Comparison of ENCODE assay signal across 11 cellular contexts in genomic region chr2:18455256-18455862, GRCh38.
DNase-seq lines count a peak whose midpoint lies in the region; ATAC-seq and TF ChIP-seq lines count a peak whose summit lies in the region.
"Had no signal": no experiment of that assay in that cellular context is flagged by ENCODE, and none has a peak within 500 bp of the region (broad histone marks: within the 10 kb centered on the region; RNA-seq: fewer than 3 reads in every experiment).

No MANE protein-coding gene starts in this region.

- no peak for ATAC-seq in HG03439 (IDR thresholded peaks at IDR 0.05; ENCODE audit: unreplicated experiment)
- ATAC-seq: GM12878 had no signal

- no peak overlapping the region for H3K4me3 Mint-ChIP-seq in osteocyte (ENCODE audit: unreplicated experiment)

- peaks cover 4% of the 10 kb centered on the region for H3K9me3 Mint-ChIP-seq in osteocyte (ENCODE audit: unreplicated experiment)

- H3K4me3 ChIP-seq in OCI-LY1 (ENCODE audit: low read depth, low read length, poor library complexity, severe bottlenecking) = no peak overlapping the region
- no peak overlapping the region for H3K4me3 ChIP-seq in fibroblast of lung (replicated peaks in 1 of 4; ENCODE audit: control extremely low read depth in 1 of 4, insufficient read depth in 1 of 4, low read depth in 3 of 4, low read length in 4 of 4)
- H3K4me3 ChIP-seq: GM12878 had no signal

- H4K20me1 ChIP-seq in OCI-LY1 (ENCODE audit: insufficient read depth, low read length) = no peaks in the 10 kb centered on the region
- H4K20me1 ChIP-seq in fibroblast of lung (ENCODE audit: control insufficient read depth, extremely low read depth, insufficient read depth, low read length) = no peaks in the 10 kb centered on the region

- H3K9ac ChIP-seq in OCI-LY1 (ENCODE audit: low read length) (no peak overlapping the region), fibroblast of lung (ENCODE audit: insufficient read depth, low read length) (no peak overlapping the region)

- TF ChIP-seq CTCF in OCI-LY1 (IDR thresholded peaks at IDR 0.05; ENCODE audit: low read length) = peak; percentile 32; the same call in 1 of the 2 replicates
- TF ChIP-seq CTCF in fibroblast of lung (conservative IDR thresholded peaks at IDR 0.05 in 1 of 2, IDR thresholded peaks at IDR 0.05 in 1 of 2; ENCODE audit: low read depth in 1 of 2, low read length in 2 of 2) = peak; percentile 32 to 54
- TF ChIP-seq CTCF in osteocyte (IDR thresholded peaks at IDR 0.05) = peak; percentile 20

- H3F3A ChIP-seq in OCI-LY1 (ENCODE audit: insufficient read depth, low read length) = no peaks in the 10 kb centered on the region

- no peaks in the 10 kb centered on the region for H3K79me2 ChIP-seq in OCI-LY1 (ENCODE audit: insufficient read depth, low read length)
- H3K79me2 ChIP-seq in fibroblast of lung (ENCODE audit: control insufficient read depth, insufficient read depth, low read length) = no peaks in the 10 kb centered on the region

- H3K9me3 ChIP-seq in OCI-LY1 (ENCODE audit: low read length) (no peaks in the 10 kb centered on the region), fibroblast of lung (ENCODE audit: control insufficient read depth, insufficient read depth, low read depth, low read length) (no peaks in the 10 kb centered on the region)

- H3K27me3 ChIP-seq in OCI-LY1 (ENCODE audit: insufficient read depth, low read length) = no peaks in the 10 kb centered on the region
- H3K27me3 ChIP-seq in fibroblast of lung (ENCODE audit: control insufficient read depth, insufficient read depth, low read length) = no peaks in the 10 kb centered on the region

- H3K27me3 Mint-ChIP-seq in osteocyte (ENCODE audit: unreplicated experiment) = peaks cover 10% of the 10 kb centered on the region

- no peaks in the 10 kb centered on the region for H3K9me2 ChIP-seq in OCI-LY1 (ENCODE audit: low read depth, low read length)

- H3K36me3 Mint-ChIP-seq in osteocyte (ENCODE audit: unreplicated experiment) = no peaks in the 10 kb centered on the region

- peaks cover 16% of the 10 kb centered on the region for H3K4me1 Mint-ChIP-seq in osteocyte (ENCODE audit: unreplicated experiment)

- H3K4me2 ChIP-seq in OCI-LY1 (ENCODE audit: low read length) (no peak overlapping the region), fibroblast of lung (ENCODE audit: extremely low read depth, insufficient read depth, low read length) (peak overlapping the region; percentile 66)

- H3K4me1 ChIP-seq in OCI-LY1 (ENCODE audit: insufficient read depth, low read length, severe bottlenecking) = no peaks in the 10 kb centered on the region
- peaks cover 12% of the 10 kb centered on the region for H3K4me1 ChIP-seq in fibroblast of lung (ENCODE audit: control insufficient read depth, extremely low read depth, insufficient read depth, low read length)

- H3K27ac ChIP-seq in OCI-LY1 (ENCODE audit: low read depth, low read length, poor library complexity, severe bottlenecking) (no peak overlapping the region), fibroblast of lung (ENCODE audit: insufficient read depth, low read length) (no peak overlapping the region)

- no peak overlapping the region for H3K27ac Mint-ChIP-seq in osteocyte (ENCODE audit: unreplicated experiment)

- H3K36me3 ChIP-seq in OCI-LY1 (ENCODE audit: insufficient read depth, low read length) (no peaks in the 10 kb centered on the region), fibroblast of lung (ENCODE audit: control insufficient read depth, insufficient read depth, low read length) (no peaks in the 10 kb centered on the region)

- no peak overlapping the region for H2AFZ ChIP-seq in OCI-LY1 (ENCODE audit: low read length)
- no peak overlapping the region for H2AFZ ChIP-seq in fibroblast of lung (ENCODE audit: low read length)

- DNase-seq in Daoy (ENCODE audit: low read depth) (peak; percentile 25), fibroblast of lung (ENCODE audit: low read depth in 2 of 2) (peak; percentile 84), osteocyte (ENCODE audit: extremely low spot score, unreplicated experiment) (no peak), activated T-cell treated with anti-CD3 and anti-CD28 coated beads for 4 hours (no peak), SHP77 (lab: John Stamatoyannopoulos, UW) (no peak)
- no peak for DNase-seq in activated T-cell treated with anti-CD3 and anti-CD28 coated beads, Interleukin-2, amount 50 U/mL, for 48 hours
- DNase-seq: erythroblast, retina had no signal

Comparison
In these comparisons a context has a peak if more than half of its experiments do, and no peak if none do; other contexts are left out.
1. DNase-seq: peak in Daoy (single experiment) and fibroblast of lung (2 of 2); none in osteocyte (single experiment), activated T-cell treated with anti-CD3 and anti-CD28 coated beads for 4 hours (single experiment), activated T-cell treated with anti-CD3 and anti-CD28 coated beads, Interleukin-2, amount 50 U/mL, for 48 hours (0 of 2) and SHP77 (0 of 2).
2. Peak in every context shown above with its lines, with median percentiles within 50 percentile points of each other: CTCF ChIP-seq.